Comparison of ENCODE assay signal across 1 cellular context in the genomic region with DNA sequence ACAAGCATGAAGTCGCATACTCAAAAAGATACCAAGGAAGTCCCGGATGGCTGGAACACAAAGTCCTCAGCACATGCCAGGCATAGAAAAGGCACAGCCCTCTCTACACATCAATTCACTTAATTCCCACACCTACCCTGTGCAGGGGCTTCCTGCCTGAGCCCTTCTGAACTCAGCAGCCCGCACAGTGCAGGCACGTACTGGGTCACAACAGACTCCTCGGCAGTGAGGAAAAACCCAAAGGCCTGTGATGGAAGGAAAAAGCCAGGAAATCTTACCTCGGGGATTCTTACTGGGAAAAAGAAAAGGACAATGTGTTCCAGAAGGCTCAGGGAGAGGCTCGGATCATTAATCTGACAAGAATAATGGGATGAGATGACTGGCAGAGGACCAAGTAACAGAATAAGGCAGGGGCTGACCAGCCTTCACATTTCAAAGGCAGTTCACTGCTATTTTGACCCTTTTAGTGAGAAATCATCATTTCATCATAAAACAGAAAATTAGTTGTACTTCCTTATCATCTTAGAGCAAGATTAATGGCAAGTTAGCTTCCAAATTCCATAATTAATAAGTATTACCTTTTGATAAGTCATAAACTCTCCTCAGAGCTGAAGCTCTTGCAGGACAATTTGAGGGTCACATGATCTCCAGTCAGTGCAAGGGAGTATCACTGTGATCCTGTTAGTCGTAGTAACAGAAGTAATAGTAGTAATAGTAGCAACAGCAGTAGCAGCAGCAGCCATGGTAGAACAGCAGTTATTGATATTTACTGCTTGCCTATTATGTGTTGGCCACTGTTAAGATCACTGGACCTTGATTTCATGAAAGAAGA.
TF ChIP-seq lines count a peak whose summit lies in the region.

No MANE protein-coding gene starts in this region.

TF ChIP-seq in SK-N-SH, 30 proteins besides CTCF, POLR2A, EP300 and RAD21 (continued from another document):
- TF ChIP-seq, protein P1, sequence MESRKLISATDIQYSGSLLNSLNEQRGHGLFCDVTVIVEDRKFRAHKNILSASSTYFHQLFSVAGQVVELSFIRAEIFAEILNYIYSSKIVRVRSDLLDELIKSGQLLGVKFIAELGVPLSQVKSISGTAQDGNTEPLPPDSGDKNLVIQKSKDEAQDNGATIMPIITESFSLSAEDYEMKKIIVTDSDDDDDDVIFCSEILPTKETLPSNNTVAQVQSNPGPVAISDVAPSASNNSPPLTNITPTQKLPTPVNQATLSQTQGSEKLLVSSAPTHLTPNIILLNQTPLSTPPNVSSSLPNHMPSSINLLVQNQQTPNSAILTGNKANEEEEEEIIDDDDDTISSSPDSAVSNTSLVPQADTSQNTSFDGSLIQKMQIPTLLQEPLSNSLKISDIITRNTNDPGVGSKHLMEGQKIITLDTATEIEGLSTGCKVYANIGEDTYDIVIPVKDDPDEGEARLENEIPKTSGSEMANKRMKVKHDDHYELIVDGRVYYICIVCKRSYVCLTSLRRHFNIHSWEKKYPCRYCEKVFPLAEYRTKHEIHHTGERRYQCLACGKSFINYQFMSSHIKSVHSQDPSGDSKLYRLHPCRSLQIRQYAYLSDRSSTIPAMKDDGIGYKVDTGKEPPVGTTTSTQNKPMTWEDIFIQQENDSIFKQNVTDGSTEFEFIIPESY (IDR thresholded peaks at IDR 0.05; ENCODE audit: borderline replicate concordance, low read depth): no peak
- TF ChIP-seq, protein P2, sequence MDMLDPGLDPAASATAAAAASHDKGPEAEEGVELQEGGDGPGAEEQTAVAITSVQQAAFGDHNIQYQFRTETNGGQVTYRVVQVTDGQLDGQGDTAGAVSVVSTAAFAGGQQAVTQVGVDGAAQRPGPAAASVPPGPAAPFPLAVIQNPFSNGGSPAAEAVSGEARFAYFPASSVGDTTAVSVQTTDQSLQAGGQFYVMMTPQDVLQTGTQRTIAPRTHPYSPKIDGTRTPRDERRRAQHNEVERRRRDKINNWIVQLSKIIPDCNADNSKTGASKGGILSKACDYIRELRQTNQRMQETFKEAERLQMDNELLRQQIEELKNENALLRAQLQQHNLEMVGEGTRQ (IDR thresholded peaks at IDR 0.05; ENCODE audit: borderline replicate concordance, low read depth, low read length): no peak
- TF ChIP-seq TAF1 (IDR thresholded peaks at IDR 0.05; ENCODE audit: borderline replicate concordance, low read depth, low read length) (no peak), GATA2 (CRISPR knock-in tag; IDR thresholded peaks at IDR 0.05) (no peak), RCOR1 (IDR thresholded peaks at IDR 0.05; ENCODE audit: low read length) (no peak), RXRA (IDR thresholded peaks at IDR 0.05; ENCODE audit: borderline replicate concordance, low read depth) (no peak), FOXJ3 (CRISPR knock-in tag; IDR thresholded peaks at IDR 0.05) (no peak), RFX5 (IDR thresholded peaks at IDR 0.05; ENCODE audit: low read length) (no peak)
